Comparison of ENCODE assay signal across 5 cellular contexts in the genomic region with DNA sequence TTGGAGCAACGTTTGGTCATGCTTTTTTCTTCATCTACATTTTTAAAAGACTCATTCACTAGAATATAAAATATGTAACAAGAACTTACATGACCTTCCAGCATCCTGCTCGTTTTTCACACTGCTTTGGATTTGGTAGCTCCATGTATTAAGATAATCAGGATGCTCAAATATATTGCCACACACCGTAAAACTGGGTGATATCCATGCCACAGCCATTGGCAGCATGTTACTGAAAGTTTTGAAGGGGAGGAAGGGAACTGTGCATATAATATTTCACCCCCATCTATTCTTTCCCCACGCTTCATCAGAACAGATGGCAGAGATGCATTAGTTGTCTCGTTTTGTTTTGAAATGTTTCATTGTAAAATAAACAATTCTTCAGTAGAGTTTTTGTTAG.
"Had no signal": no experiment of that assay in that cellular context is flagged by ENCODE, and none has a peak within 500 bp of the region (broad histone marks: within the 10 kb centered on the region; RNA-seq: fewer than 3 reads in every experiment).

No MANE protein-coding gene starts in this region.

- FAIRE-seq: H1, HepG2 had no signal

- DNase-seq: H7, HFFc6, KBM-7 had no signal
